Comparison of ENCODE assay signal across 2 cellular contexts in genomic region chr17:3702035-3702539, GRCh38. TPM values are rescaled to one million over a fixed set of nuclear protein-coding genes. Genes with fewer than 3 reads are reported as not detected.
"Had no signal": no experiment of that assay in that cellular context is flagged by ENCODE, and none has a peak within 500 bp of the region (broad histone marks: within the 10 kb centered on the region; RNA-seq: fewer than 3 reads in every experiment).

No MANE protein-coding gene starts in this region.

RNA-seq across cellular contexts. Expression of gene P2RX5, which starts 6.1 kb away (rescaled TPM):
- total RNA-seq: smooth muscle cell had no signal
- polyA plus RNA-seq: smooth muscle cell had no signal

RNA-seq across cellular contexts. Expression of gene HASPIN, which starts 21.6 kb away (rescaled TPM):
- total RNA-seq: right atrium auricular region had no signal
